Comparison of ENCODE assay signal across 17 cellular contexts in the genomic region with DNA sequence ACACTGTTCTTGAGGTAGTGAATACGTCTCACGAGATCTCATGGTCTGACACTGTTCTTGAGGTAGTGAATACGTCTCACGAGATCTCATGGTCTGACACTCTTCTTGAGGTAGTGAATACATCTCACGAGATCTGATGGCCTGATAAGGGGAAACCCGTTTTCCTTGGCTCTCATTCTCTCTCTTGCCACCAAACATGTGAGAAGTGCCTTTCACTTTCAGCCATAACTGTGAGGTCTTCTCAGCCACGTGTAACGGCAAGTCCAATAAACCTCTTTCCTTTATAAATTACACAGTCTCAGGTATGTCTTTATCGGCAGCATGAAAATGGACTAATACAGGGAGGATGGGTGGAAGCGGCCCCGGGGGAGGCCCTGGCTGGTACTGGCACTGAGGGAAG. TPM values are rescaled to one million over a fixed set of nuclear protein-coding genes. Genes with fewer than 3 reads are reported as not detected.
"Had no signal": no experiment of that assay in that cellular context is flagged by ENCODE, and none has a peak within 500 bp of the region (broad histone marks: within the 10 kb centered on the region; RNA-seq: fewer than 3 reads in every experiment).

No MANE protein-coding gene starts in this region.

RNA-seq across cellular contexts. Expression of gene DOC2B, which starts 12.8 kb away (rescaled TPM):
- total RNA-seq: activated CD4-positive, alpha-beta memory T cell treated with anti-CD3 and anti-CD28 coated beads, Interleukin-2, amount 10 ng/mL, durations not matched to agents 7 days and 5 days; activated CD4-positive, alpha-beta T cell treated with anti-CD3 and anti-CD28 coated beads, Interleukin-2, amount 10 ng/mL, durations not matched to agents 7 days and 5 days had no signal

RNA-seq across cellular contexts. Expression of gene SCGB1C2, which starts 31.2 kb away (rescaled TPM):
- total RNA-seq: activated CD4-positive, alpha-beta memory T cell treated with anti-CD3 and anti-CD28 coated beads, Interleukin-2, amount 10 ng/mL, durations not matched to agents 7 days and 5 days; activated CD4-positive, alpha-beta T cell treated with anti-CD3 and anti-CD28 coated beads for 36 hours; activated CD4-positive, alpha-beta T cell treated with anti-CD3 and anti-CD28 coated beads, Interleukin-2, amount 10 ng/mL, durations not matched to agents 7 days and 5 days; activated CD8-positive, alpha-beta memory T cell treated with anti-CD3 and anti-CD28 coated beads for 36 hours; activated naive CD4-positive, alpha-beta T cell treated with anti-CD3 and anti-CD28 coated beads for 36 hours; activated naive CD4-positive, alpha-beta T cell treated with anti-CD3 and anti-CD28 coated beads, Interleukin-2, amount 50 U/mL, for 72 hours; activated naive CD8-positive, alpha-beta T cell treated with anti-CD3 and anti-CD28 coated beads for 36 hours; adrenal gland; aorta; astrocyte; body of pancreas; breast epithelium; cardiac septum; cerebellum; T-cell; T-helper 1 cell treated with Interleukin-12 subunit alpha and Interleukin-12 subunit beta and Interleukin-4 antibody, amounts not matched to agents 30 ng/mL and 1 ng/mL, for 36 hours; WTC11 had no signal
